Comparison of ENCODE assay signal across 16 cellular contexts in the genomic region with DNA sequence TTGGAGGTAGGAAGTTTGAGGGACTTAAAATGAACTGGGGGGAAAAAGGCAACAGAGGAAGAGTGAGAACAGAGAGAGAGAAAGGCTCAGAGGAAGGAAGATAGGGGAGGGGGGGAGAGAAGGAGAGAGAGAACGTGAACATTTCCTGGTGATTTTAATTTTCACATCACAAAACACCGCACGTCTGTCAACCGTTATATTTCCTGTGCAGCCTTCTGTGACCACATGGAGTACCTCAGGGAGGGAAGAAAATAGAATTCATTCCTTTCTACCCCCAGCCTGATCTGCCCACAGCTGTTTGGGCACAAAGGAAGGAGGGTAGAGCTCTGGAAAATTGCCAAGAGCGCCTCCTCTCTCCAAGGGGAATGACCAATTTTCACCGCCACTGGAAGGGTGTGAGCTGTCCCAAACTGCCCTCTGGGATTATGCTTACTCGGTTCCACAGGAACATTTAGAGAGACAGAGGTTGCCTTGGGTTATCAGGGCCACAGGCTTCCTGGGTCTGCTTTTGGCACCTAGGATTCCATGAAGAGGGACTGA.
A peak's percentile ranks its signal among the peaks of the same experiment; 100 is the strongest.
DNase-seq lines count a peak whose midpoint lies in the region; ATAC-seq, FAIRE-seq and TF ChIP-seq lines count a peak whose summit lies in the region.
"Had no signal": no experiment of that assay in that cellular context is flagged by ENCODE, and none has a peak within 500 bp of the region (broad histone marks: within the 10 kb centered on the region; RNA-seq: fewer than 3 reads in every experiment).

No MANE protein-coding gene starts in this region.

- no peak for TF ChIP-seq POLR2A in HepG2 (IDR thresholded peaks at IDR 0.05; ENCODE audit: insufficient read depth in 1 of 2, low read depth in 2 of 2, low read length in 2 of 2)

- H3K79me2 ChIP-seq in HepG2 (ENCODE audit: insufficient read depth, low read length): no peaks in the 10 kb centered on the region

- WGBS in HepG2 (ENCODE audit: low lambda C conversion rate): 43% methylated on average over 4 of the region's 7 CpGs

- no TSS peak for BruUV-seq in HepG2 (replicated peaks; lab: Mats Ljungman, UMichigan)

- H3K4me3 ChIP-seq in BLaER1 (peak overlapping the region; percentile 28; the same call in 1 of the 2 replicates), colonic mucosa (no peak overlapping the region), HepG2 (replicated peaks in 1 of 3; ENCODE audit: insufficient read depth in 1 of 3, low read depth in 2 of 3, low read length in 3 of 3) (no peak overlapping the region)
- H3K4me3 ChIP-seq: K562 had no signal

- H3K4me1 ChIP-seq in BLaER1: peaks cover 68% of the 10 kb centered on the region
- H3K4me1 ChIP-seq in colonic mucosa: no peaks in the 10 kb centered on the region
- no peaks in the 10 kb centered on the region for H3K4me1 ChIP-seq in HepG2 (ENCODE audit: insufficient read depth, low read length)

- TF ChIP-seq CTCF in colonic mucosa (IDR thresholded peaks at IDR 0.05) (no peak), HepG2 (CRISPR knock-in tag; IDR thresholded peaks at IDR 0.05) (no peak)

- POLR2A ChIA-PET in HepG2 (lab: Yijun Ruan, JAX): no interaction called here

- TF ChIP-seq EP300 in HepG2 (IDR thresholded peaks at IDR 0.05; ENCODE audit: low read depth in 2 of 2, low read length in 2 of 2): no peak
- no peak for TF ChIP-seq EP300 in HepG2 (CRISPR knock-in tag; IDR thresholded peaks at IDR 0.05; ENCODE audit: borderline replicate concordance)

- TF ChIP-seq RAD21 in HepG2 (CRISPR knock-in tag; IDR thresholded peaks at IDR 0.05): no peak

- H3K9me3 ChIP-seq in BLaER1 (no peaks in the 10 kb centered on the region), colonic mucosa (no peaks in the 10 kb centered on the region), HepG2 (ENCODE audit: low read length) (no peaks in the 10 kb centered on the region)

- in situ Hi-C loops in HepG2 (cut with HindIII; ENCODE audit: extremely low pct_ligation_motif_present, low pct_unique_long_range_greater_than_20kb): no loop called here

- no peak for FAIRE-seq in HepG2 (lab: Jason Lieb, UNC)
- FAIRE-seq: K562 had no signal

- CTCF ChIA-PET in HepG2 (lab: Yijun Ruan, JAX; ENCODE audit: low intra/inter-chr PET ratio, low total read pairs): no interaction called here

- DNase-seq in LHCN-M2 (ENCODE audit: low read depth) (peak; percentile 57), colonic mucosa (peak; percentile 1), myocyte (ENCODE audit: low read depth) (peak; percentile 82), HepG2 (ENCODE audit: low spot score) (no peak)
- DNase-seq in activated T-cell treated with anti-CD3 and anti-CD28 coated beads, Interleukin-2, amount 50 U/mL, for 1 hour: no peak
- DNase-seq: GF-D8, MV-4-11, NCI-H187 treated with DMSO at 0.1 percent for 48 hours, NCI-H226, NCI-H524, SW 1271 had no signal

- no peaks in the 10 kb centered on the region for H3K36me3 ChIP-seq in BLaER1
- H3K36me3 ChIP-seq in colonic mucosa: no peaks in the 10 kb centered on the region
- H3K36me3 ChIP-seq in HepG2 (replicated peaks in 1 of 2; ENCODE audit: control insufficient read depth in 1 of 2, insufficient read depth in 2 of 2, low read length in 2 of 2): no peaks in the 10 kb centered on the region

- no peak for ATAC-seq in GM21360 (IDR thresholded peaks at IDR 0.05; ENCODE audit: unreplicated experiment)
- no peak for ATAC-seq in HepG2
- ATAC-seq: K562, Panc1, Right ventricle myocardium inferior had no signal

- intact Hi-C loops in colonic mucosa (cut with DNase I): no loop called here
- intact Hi-C loops in HepG2 (cut with micrococcal nuclease; ENCODE audit: unreplicated experiment): no loop called here

- H3K27me3 ChIP-seq in BLaER1 (no peaks in the 10 kb centered on the region), colonic mucosa (no peaks in the 10 kb centered on the region), HepG2 (ENCODE audit: control insufficient read depth in 1 of 2, insufficient read depth in 2 of 2, low read length in 2 of 2) (no peaks in the 10 kb centered on the region)

- H2AFZ ChIP-seq in HepG2 (ENCODE audit: low read length): no peak overlapping the region

- H4K20me1 ChIP-seq in BLaER1 (no peaks in the 10 kb centered on the region), HepG2 (ENCODE audit: insufficient read depth, low read length) (no peaks in the 10 kb centered on the region)

- H3K9ac ChIP-seq in BLaER1 (peak overlapping the region; percentile 42; the same call in 1 of the 2 replicates), colonic mucosa (ENCODE audit: low read depth in 2 of 2, low read length in 2 of 2) (no peak overlapping the region), HepG2 (ENCODE audit: insufficient read depth, low read depth, low read length) (no peak overlapping the region)

- H3K4me2 ChIP-seq in BLaER1 (peak overlapping the region; percentile 70), HepG2 (ENCODE audit: low read depth, low read length) (no peak overlapping the region)

- peak overlapping the region; percentile 76 for H3K27ac ChIP-seq in BLaER1
- no peak overlapping the region for H3K27ac ChIP-seq in colonic mucosa
- no peak overlapping the region for H3K27ac ChIP-seq in HepG2 (ENCODE audit: extremely low read length, insufficient read depth, low read length)

TF ChIP-seq in HepG2, 621 proteins besides CTCF, POLR2A, EP300 and RAD21:
- no peak for TF ChIP-seq KLF15 (CRISPR knock-in tag; IDR thresholded peaks at IDR 0.05; ENCODE audit: borderline replicate concordance)
- no peak for TF ChIP-seq ZNF550 (CRISPR knock-in tag; IDR thresholded peaks at IDR 0.05; ENCODE audit: borderline replicate concordance)
- no peak for TF ChIP-seq ZNF121 (CRISPR knock-in tag; IDR thresholded peaks at IDR 0.05)
- no peak for TF ChIP-seq NBN (conservative IDR thresholded peaks at IDR 0.05)
TF ChIP-seq in HepG2: peak in this region for 0.

Comparison
In these comparisons a context has a peak if more than half of its experiments do, and no peak if none do; other contexts are left out.
1. DNase-seq: peak in LHCN-M2 (single experiment), colonic mucosa (single experiment) and myocyte (single experiment); none in HepG2 (single experiment) and activated T-cell treated with anti-CD3 and anti-CD28 coated beads, Interleukin-2, amount 50 U/mL, for 1 hour (single experiment).